ENCODE assay signal across 14 cellular contexts in the genomic region with DNA sequence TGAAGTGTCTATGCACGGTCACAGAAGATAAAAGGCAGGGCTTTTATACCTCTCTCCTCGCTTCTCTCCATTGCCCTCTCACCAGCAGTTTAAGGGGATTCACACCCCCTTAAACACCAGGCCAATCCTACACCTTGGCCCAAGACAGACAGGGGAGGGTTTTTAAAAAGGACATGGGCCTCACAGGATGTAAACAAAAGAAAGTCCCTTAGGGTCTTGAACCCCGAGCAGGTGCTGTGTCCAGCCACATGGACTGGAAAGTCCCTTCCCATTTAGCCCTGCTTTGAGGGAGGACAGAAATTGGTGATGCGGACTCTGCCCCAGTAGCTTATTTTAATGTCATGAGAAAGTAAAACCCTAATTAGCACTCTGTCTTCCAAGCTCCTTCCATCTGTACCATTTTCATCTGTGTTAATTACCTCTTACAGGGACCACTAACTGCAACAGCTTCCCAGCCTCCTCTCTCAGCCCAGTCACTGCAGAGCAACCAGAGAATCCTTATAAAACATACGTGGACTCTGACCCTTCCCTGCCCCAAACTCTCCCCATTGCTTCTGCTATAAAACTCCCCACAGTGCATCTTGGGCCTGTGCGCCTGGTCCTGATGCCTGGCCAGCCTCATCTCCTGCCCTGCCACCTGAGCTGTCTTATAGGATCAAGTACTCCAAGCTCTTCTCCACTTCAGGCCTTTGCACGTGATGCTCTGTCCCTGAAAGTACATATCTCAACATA.
"Had no signal": no experiment of that assay in that cellular context is flagged by ENCODE, and none has a peak within 500 bp of the region (broad histone marks: within the 10 kb centered on the region; RNA-seq: fewer than 3 reads in every experiment).

No MANE protein-coding gene starts in this region.

- H3K9me3 Mint-ChIP-seq: immature natural killer cell; natural killer cell treated with Interleukin-12 subunit alpha and Interleukin-12 subunit beta and Interleukin-15 and Interleukin-18, amount 100 ng/mL, for 72 hours; T-helper 1 cell treated with Interleukin-12 subunit alpha and Interleukin-12 subunit beta and Interleukin-4 antibody, amounts not matched to agents 30 μg/mL and 1 μg/mL, for 36 hours had no signal

- H3K27ac Mint-ChIP-seq: T-helper 1 cell treated with Interleukin-12 subunit alpha and Interleukin-12 subunit beta and Interleukin-4 antibody, amounts not matched to agents 30 μg/mL and 1 μg/mL, for 36 hours had no signal

- H3K36me3 Mint-ChIP-seq: immature natural killer cell; natural killer cell treated with Interleukin-12 subunit alpha and Interleukin-12 subunit beta and Interleukin-15 and Interleukin-18, amount 100 ng/mL, for 72 hours had no signal

- H3K4me1 ChIP-seq: ascending aorta, psoas muscle, upper lobe of left lung had no signal

- H3K4me3 ChIP-seq: ascending aorta, cardiac muscle cell, psoas muscle, right lobe of liver, spleen, upper lobe of left lung had no signal

- H3K27ac ChIP-seq: ascending aorta, cardiac muscle cell, foreskin keratinocyte, psoas muscle, right lobe of liver, upper lobe of left lung had no signal

- H3K36me3 ChIP-seq: ascending aorta, cardiac muscle cell, right lobe of liver, spleen, upper lobe of left lung had no signal

- H3K4me3 Mint-ChIP-seq: immature natural killer cell; natural killer cell treated with Interleukin-12 subunit alpha and Interleukin-12 subunit beta and Interleukin-15 and Interleukin-18, amount 100 ng/mL, for 72 hours; T-helper 1 cell treated with Interleukin-12 subunit alpha and Interleukin-12 subunit beta and Interleukin-4 antibody, amounts not matched to agents 30 μg/mL and 1 μg/mL, for 36 hours had no signal

- H3K9me3 ChIP-seq: ascending aorta, psoas muscle, right lobe of liver, spleen, upper lobe of left lung had no signal

- H3K27me3 ChIP-seq: ascending aorta, cardiac muscle cell, right lobe of liver, spleen, upper lobe of left lung had no signal

- DNase-seq: activated CD4-positive, CD25-positive, alpha-beta regulatory T cell; activated gamma-delta T cell; foreskin keratinocyte; immature natural killer cell; psoas muscle; stimulated activated CD4-positive, alpha-beta T cell treated with anti-CD3 and anti-CD28 coated beads, Interleukin-1b, Interleukin-23, amount 100 ng/mL, for 48 hours; stimulated activated naive CD4-positive, alpha-beta T cell treated with Interleukin-2 at 50 U/mL for 16 hours; upper lobe of left lung had no signal
